Comparison of ENCODE assay signal across 12 cellular contexts in the genomic region with DNA sequence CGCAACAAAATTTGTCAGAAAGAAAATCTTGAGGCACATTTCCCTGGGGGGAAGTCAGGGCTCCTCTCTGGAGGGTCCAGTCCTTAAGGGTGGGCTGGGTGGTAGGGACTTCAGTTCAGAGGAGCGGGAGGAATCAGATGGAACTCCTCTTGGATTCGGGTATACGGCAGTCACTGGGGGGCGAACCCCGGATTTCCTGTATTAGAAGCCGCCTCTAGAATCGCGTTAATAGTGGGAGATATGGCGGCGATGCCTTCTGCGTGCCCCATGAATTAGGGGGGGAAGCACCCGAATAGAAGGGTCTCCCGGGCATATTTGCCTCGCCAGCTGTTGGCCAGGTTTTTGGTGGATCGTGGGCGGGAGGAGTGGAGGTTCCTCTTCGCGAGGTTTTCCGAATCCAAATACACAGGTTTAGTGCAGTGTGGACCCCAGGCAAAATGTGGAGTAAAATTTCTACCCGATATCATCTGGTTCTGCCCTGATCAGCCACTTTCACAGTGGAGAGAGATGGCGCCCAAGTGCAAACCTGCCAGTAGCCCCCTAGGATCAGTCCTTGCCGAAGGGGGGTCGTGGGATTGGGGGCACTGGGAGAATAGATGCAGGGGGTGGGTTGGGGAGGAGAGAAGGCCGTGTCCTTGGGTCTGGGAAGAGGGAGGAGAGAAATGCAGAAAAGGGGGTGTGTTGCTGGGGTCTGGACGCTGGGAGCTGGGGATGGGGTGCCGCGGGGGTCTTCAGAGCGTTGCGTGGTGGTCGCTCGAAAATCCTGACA. TPM values are rescaled to one million over a fixed set of nuclear protein-coding genes. Genes with fewer than 3 reads are reported as not detected.
DNase-seq lines count a peak whose midpoint lies in the region; ATAC-seq and TF ChIP-seq lines count a peak whose summit lies in the region.
"Had no signal": no experiment of that assay in that cellular context is flagged by ENCODE, and none has a peak within 500 bp of the region (broad histone marks: within the 10 kb centered on the region; RNA-seq: fewer than 3 reads in every experiment).

No MANE protein-coding gene starts in this region.

- no peak overlapping the region for H3K18ac ChIP-seq in mesenchymal stem cell (ENCODE audit: low read depth in 1 of 2, low read length in 2 of 2)

- H3K27me3 ChIP-seq in brain microvascular endothelial cell (replicated peaks) (no peaks in the 10 kb centered on the region), mesenchymal stem cell (ENCODE audit: control insufficient read depth in 1 of 2, insufficient read depth in 1 of 2, low read length in 2 of 2) (peaks cover 14 to 23% of the 10 kb centered on the region in 2 experiments), transverse colon (peaks cover 33% of the 10 kb centered on the region), GM23338 (ENCODE audit: insufficient read depth) (no peaks in the 10 kb centered on the region)

- no peak for ATAC-seq in HG03457 (IDR thresholded peaks at IDR 0.05; ENCODE audit: unreplicated experiment)
- ATAC-seq in GM23338 = no peak
- ATAC-seq: HCT116 had no signal

- no peak overlapping the region for H2BK5ac ChIP-seq in mesenchymal stem cell (ENCODE audit: low read depth, low read length, poor library complexity, severe bottlenecking)

- 97% methylated on average over 32 of the region's 32 CpGs for WGBS in mesenchymal stem cell
- 56 to 71% methylated on average over 7 to 32 of the region's 32 CpGs for WGBS in transverse colon (ENCODE audit: low coverage in 1 of 2), 2 donors

- no peaks in the 10 kb centered on the region for H3F3A ChIP-seq in GM23338 (replicated peaks; ENCODE audit: low read depth)

- H3K79me2 ChIP-seq in GM23338 (replicated peaks; ENCODE audit: insufficient read depth) = no peaks in the 10 kb centered on the region

- H4K8ac ChIP-seq in mesenchymal stem cell (ENCODE audit: low read length) = no peak overlapping the region

- no peak for TF ChIP-seq POLR2A in transverse colon (IDR thresholded peaks at IDR 0.05)

- H3K4me3 ChIP-seq in brain microvascular endothelial cell (ENCODE audit: low read depth, low read length) (peak overlapping the region; percentile 82), mesenchymal stem cell (ENCODE audit: insufficient read depth in 1 of 2, low read depth in 1 of 2, low read length in 2 of 2) (peak overlapping the region in 1 of 2 experiments; percentile 90), transverse colon (peak overlapping the region in 2 of 4 donors; percentile 14 to 37), GM23338 (no peak overlapping the region)

- peaks cover 4% of the 10 kb centered on the region for H3K9me3 Mint-ChIP-seq in activated naive CD4-positive, alpha-beta T cell treated with anti-CD3 and anti-CD28 coated beads for 36 hours
- peaks cover 31% of the 10 kb centered on the region for H3K9me3 Mint-ChIP-seq in GM23338

- H2BK12ac ChIP-seq in mesenchymal stem cell (ENCODE audit: low read length in 2 of 2) = no peak overlapping the region

- H4K20me1 ChIP-seq in GM23338 (replicated peaks; ENCODE audit: insufficient read depth) = no peaks in the 10 kb centered on the region

- H3K27me3 Mint-ChIP-seq in activated naive CD4-positive, alpha-beta T cell treated with anti-CD3 and anti-CD28 coated beads for 36 hours (ENCODE audit: low read depth) = peaks cover 43% of the 10 kb centered on the region
- H3K27me3 Mint-ChIP-seq in GM23338 (ENCODE audit: insufficient read depth, low read depth, poor library complexity) = peaks cover 9% of the 10 kb centered on the region

- no peaks in the 10 kb centered on the region for H3K9me2 ChIP-seq in GM23338 (ENCODE audit: insufficient read depth)

- DNase-seq in activated naive CD4-positive, alpha-beta T cell treated with anti-CD3 and anti-CD28 coated beads for 36 hours = no peak
- DNase-seq in activated naive CD4-positive, alpha-beta T cell treated with anti-CD3 and anti-CD28 coated beads, Interleukin-2, amount 50 U/mL, for 16 hours = no peak
- DNase-seq in brain microvascular endothelial cell = no peak
- DNase-seq in mesenchymal stem cell = no peak
- no peak for DNase-seq in transverse colon
- no peak for DNase-seq in NCI-H1417 treated with DMSO at 0.1 percent for 48 hours (lab: John Stamatoyannopoulos, UW)
- DNase-seq in GM23338 (ENCODE audit: low spot score) = no peak
- DNase-seq: MV-4-11, NCI-H526 treated with DMSO at 0.1 percent for 48 hours had no signal

- CTCF ChIA-PET in activated naive CD4-positive, alpha-beta T cell treated with anti-CD3 and anti-CD28 coated beads for 36 hours (lab: Charles Lee) = no interaction called here

- H2AFZ ChIP-seq in mesenchymal stem cell (ENCODE audit: low read depth, low read length) (no peak overlapping the region), GM23338 (no peak overlapping the region)

- H3K9ac ChIP-seq in mesenchymal stem cell (ENCODE audit: low read length) = peak overlapping the region; percentile 98

- TF ChIP-seq EP300 in transverse colon (IDR thresholded peaks at IDR 0.05; ENCODE audit: low read depth) = no peak

- TF ChIP-seq CTCF in brain microvascular endothelial cell (IDR thresholded peaks at IDR 0.05; ENCODE audit: low read depth, low read length, missing control alignments) (no peak), transverse colon (IDR thresholded peaks at IDR 0.05) (no peak), GM23338 (conservative IDR thresholded peaks at IDR 0.05; ENCODE audit: low read depth in 2 of 2) (no peak)

- peaks cover 17% of the 10 kb centered on the region for H3K36me3 ChIP-seq in brain microvascular endothelial cell (replicated peaks)
- H3K36me3 ChIP-seq in mesenchymal stem cell (ENCODE audit: control insufficient read depth in 1 of 2, insufficient read depth in 2 of 2, low read depth in 1 of 2, low read length in 2 of 2) = peaks cover 0 to 28% of the 10 kb centered on the region in 2 experiments
- H3K36me3 ChIP-seq in transverse colon = no peaks in the 10 kb centered on the region
- H3K36me3 ChIP-seq in GM23338 (ENCODE audit: insufficient read depth) = no peaks in the 10 kb centered on the region

- H3K4me2 ChIP-seq in mesenchymal stem cell (ENCODE audit: low read length, poor library complexity, severe bottlenecking) (no peak overlapping the region), GM23338 (no peak overlapping the region)

- no peak overlapping the region for H4K91ac ChIP-seq in mesenchymal stem cell (ENCODE audit: low read length)

- no peaks in the 10 kb centered on the region for H3K9me3 ChIP-seq in mesenchymal stem cell (ENCODE audit: control insufficient read depth, low read length)
- no peaks in the 10 kb centered on the region for H3K9me3 ChIP-seq in transverse colon

- no peak overlapping the region for H3K14ac ChIP-seq in mesenchymal stem cell (ENCODE audit: low read length in 2 of 2)

- no peak overlapping the region for H2BK15ac ChIP-seq in mesenchymal stem cell (ENCODE audit: low read depth, poor library complexity, severe bottlenecking)

- H3K4me1 ChIP-seq in mesenchymal stem cell (ENCODE audit: control insufficient read depth, insufficient read depth, low read depth, low read length) (peaks cover 3% of the 10 kb centered on the region), transverse colon (no peaks in the 10 kb centered on the region), GM23338 (ENCODE audit: insufficient read depth) (no peaks in the 10 kb centered on the region; the same call in 1 of the 2 replicates)

- no peaks in the 10 kb centered on the region for H3K79me1 ChIP-seq in mesenchymal stem cell (replicated peaks; ENCODE audit: low read length, poor library complexity, severe bottlenecking)

- in situ Hi-C loops in brain microvascular endothelial cell (cut with HindIII; ENCODE audit: low pct_ligation_motif_present, low sequenced_read_pairs) = no loop called here
- in situ Hi-C loops in transverse colon (cut with MboI; ENCODE audit: low pct_ligation_motif_present in 1 of 4, low pct_unique_long_range_greater_than_20kb in 1 of 4, low sequenced_read_pairs in 3 of 4) = loop anchor here in 2 of 4 donors (25.0 kb wide), 1 partner anchor 811 kb away; no protein-coding TSS in a partner anchor

- peak overlapping the region; percentile 6 for H3K4me3 Mint-ChIP-seq in activated naive CD4-positive, alpha-beta T cell treated with anti-CD3 and anti-CD28 coated beads for 36 hours
- H3K4me3 Mint-ChIP-seq in GM23338 = no peak overlapping the region

- no peaks in the 10 kb centered on the region for H3K36me3 Mint-ChIP-seq in activated naive CD4-positive, alpha-beta T cell treated with anti-CD3 and anti-CD28 coated beads for 36 hours (ENCODE audit: low read depth)
- H3K36me3 Mint-ChIP-seq in GM23338 (ENCODE audit: low read depth) = peaks cover 21% of the 10 kb centered on the region

- H3K4ac ChIP-seq in mesenchymal stem cell (ENCODE audit: low read depth in 1 of 2, low read length in 2 of 2) = no peak overlapping the region

- intact Hi-C loops in activated naive CD4-positive, alpha-beta T cell treated with anti-CD3 and anti-CD28 coated beads for 36 hours (cut with micrococcal nuclease) = no loop called here
- intact Hi-C loops in transverse colon (cut with DNase I; ENCODE audit: low total_unique reads) = no loop called here

- H2AK5ac ChIP-seq in mesenchymal stem cell (ENCODE audit: low read length, severe bottlenecking) = no peak overlapping the region

- peaks cover 16% of the 10 kb centered on the region for H3K4me1 Mint-ChIP-seq in activated naive CD4-positive, alpha-beta T cell treated with anti-CD3 and anti-CD28 coated beads for 36 hours (ENCODE audit: low read depth)
- peaks cover 21% of the 10 kb centered on the region for H3K4me1 Mint-ChIP-seq in GM23338

- no peak overlapping the region for H2BK120ac ChIP-seq in mesenchymal stem cell (ENCODE audit: low read depth, low read length)

- H3K23ac ChIP-seq in mesenchymal stem cell (ENCODE audit: low read length in 2 of 2) = no peak overlapping the region

- H3K27ac ChIP-seq in brain microvascular endothelial cell (peak overlapping the region; percentile 77), mesenchymal stem cell (ENCODE audit: low read length, poor library complexity, severe bottlenecking) (no peak overlapping the region), transverse colon (peak overlapping the region in 3 of 4 donors; percentile 46 to 59 (median 49)), GM23338 (ENCODE audit: low read depth) (no peak overlapping the region)

- H3K27ac Mint-ChIP-seq in activated naive CD4-positive, alpha-beta T cell treated with anti-CD3 and anti-CD28 coated beads for 36 hours = no peak overlapping the region
- no peak overlapping the region for H3K27ac Mint-ChIP-seq in GM23338

RNA-seq across cellular contexts. Expression of gene MEG3, which starts 0.6 kb away (rescaled TPM):
- total RNA-seq in activated naive CD4-positive, alpha-beta T cell treated with anti-CD3 and anti-CD28 coated beads for 36 hours = not detected
- polyA plus RNA-seq in mesenchymal stem cell (2013, experiment 1 of 2) = 0.12 TPM
- polyA plus RNA-seq in mesenchymal stem cell (2013, experiment 2 of 2) = 0.01 TPM
- 100 to 1,000 TPM in 1 of 4 donors, 10 to 100 TPM in 3; 10.6 to 156 (median 40.1) TPM for total RNA-seq in transverse colon
- total RNA-seq in GM23338 (2014; rRNA removed; shearing (Covaris generic)) = not detected in 2 replicates
- not detected in 2 replicates for polyA plus RNA-seq in GM23338 (2016; fragmentation: Nextera tagmentation; extraction: Ambion mirVana)
- total RNA-seq: A172 had no signal

Comparison
In these comparisons a context has a peak if more than half of its experiments do, and no peak if none do; other contexts are left out.
1. H3K27ac ChIP-seq: peak in brain microvascular endothelial cell (single experiment) and transverse colon (3 of 4); none in mesenchymal stem cell (single experiment) and GM23338 (single experiment).
2. RNA of gene MEG3, which starts 0.6 kb away (total RNA-seq): 10.6 to 156 TPM in transverse colon; not detected in GM23338 and not detected in activated naive CD4-positive, alpha-beta T cell treated with anti-CD3 and anti-CD28 coated beads for 36 hours; every median in the first group is over 10 times any median in the second.